1 cellular context compared by ENCODE assay signal in genomic region chr1:109790735-109791494, GRCh38.
TF ChIP-seq lines count a peak whose summit lies in the region.

No MANE protein-coding gene starts in this region.

TF ChIP-seq in IMR-90, 13 proteins besides CTCF, POLR2A, EP300 and RAD21:
- TF ChIP-seq BHLHE40 (IDR thresholded peaks at IDR 0.05; ENCODE audit: low read depth, low read length) (no peak), RCOR1 (IDR thresholded peaks at IDR 0.05; ENCODE audit: insufficient replicate concordance, low read length) (no peak), MAZ (IDR thresholded peaks at IDR 0.05; ENCODE audit: borderline replicate concordance, low read depth, low read length) (no peak), CHD1 (IDR thresholded peaks at IDR 0.05; ENCODE audit: low read depth, low read length) (no peak), SMC3 (IDR thresholded peaks at IDR 0.05; ENCODE audit: low read depth, low read length) (no peak), RFX5 (IDR thresholded peaks at IDR 0.05; ENCODE audit: low read depth, low read length) (no peak), ELK1 (IDR thresholded peaks at IDR 0.05; ENCODE audit: borderline replicate concordance, low read depth, low read length) (no peak), MXI1 (IDR thresholded peaks at IDR 0.05; ENCODE audit: borderline replicate concordance, low read depth, low read length) (no peak), MAFK (IDR thresholded peaks at IDR 0.05; ENCODE audit: low read depth, low read length) (no peak), NFE2L2 (IDR thresholded peaks at IDR 0.05; ENCODE audit: low read depth, low read length) (no peak), FOS (IDR thresholded peaks at IDR 0.05; ENCODE audit: low read depth, low read length) (no peak), CEBPB (IDR thresholded peaks at IDR 0.05; ENCODE audit: low read depth, low read length) (no peak)
- TF ChIP-seq, protein P1, sequence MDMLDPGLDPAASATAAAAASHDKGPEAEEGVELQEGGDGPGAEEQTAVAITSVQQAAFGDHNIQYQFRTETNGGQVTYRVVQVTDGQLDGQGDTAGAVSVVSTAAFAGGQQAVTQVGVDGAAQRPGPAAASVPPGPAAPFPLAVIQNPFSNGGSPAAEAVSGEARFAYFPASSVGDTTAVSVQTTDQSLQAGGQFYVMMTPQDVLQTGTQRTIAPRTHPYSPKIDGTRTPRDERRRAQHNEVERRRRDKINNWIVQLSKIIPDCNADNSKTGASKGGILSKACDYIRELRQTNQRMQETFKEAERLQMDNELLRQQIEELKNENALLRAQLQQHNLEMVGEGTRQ (IDR thresholded peaks at IDR 0.05; ENCODE audit: low read depth, low read length): no peak
